In the genomic region with DNA sequence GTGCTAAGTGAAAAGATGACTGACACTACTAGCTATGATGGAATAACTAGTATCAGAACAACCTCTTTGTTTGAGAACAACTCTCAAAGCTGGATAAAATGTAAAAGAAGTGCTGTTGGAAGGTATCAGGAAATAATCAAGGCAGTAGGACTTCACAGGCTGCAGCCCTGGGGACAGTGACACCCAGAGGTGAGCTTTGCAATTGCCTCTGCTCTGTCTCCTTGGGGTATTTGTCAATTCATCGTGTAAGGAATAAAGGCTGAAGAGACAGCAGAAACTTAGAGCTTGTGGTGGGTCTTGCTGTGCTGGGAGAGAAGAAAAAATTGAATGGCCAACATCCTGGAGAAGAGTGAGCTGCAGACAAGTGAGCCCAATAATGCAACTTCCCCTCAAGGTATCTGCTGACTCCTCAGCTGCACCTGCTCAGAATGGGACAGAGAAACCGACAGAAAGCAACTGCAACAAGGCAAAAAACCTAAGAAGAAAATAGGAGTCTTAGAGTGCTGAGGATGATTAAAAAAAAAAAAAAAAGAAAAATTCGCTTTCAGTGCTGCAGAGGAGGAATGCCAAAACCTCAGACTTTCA, we compare ENCODE assay signal across 9 cellular contexts.
A peak's percentile ranks its signal among the peaks of the same experiment; 100 is the strongest.
DNase-seq lines count a peak whose midpoint lies in the region; ATAC-seq and TF ChIP-seq lines count a peak whose summit lies in the region.
"Had no signal": no experiment of that assay in that cellular context is flagged by ENCODE, and none has a peak within 500 bp of the region (broad histone marks: within the 10 kb centered on the region; RNA-seq: fewer than 3 reads in every experiment).

No MANE protein-coding gene starts in this region.

- H3K9me3 Mint-ChIP-seq in nephron progenitor cell: peaks cover 7% of the 10 kb centered on the region

- RAD21 ChIA-PET in HCT116 (lab: Charles Lee; ENCODE audit: low non-redundant PET in 1 of 2, low total read pairs in 2 of 2, uncharacterized antibody in 2 of 2, unreplicated experiment in 2 of 2): interaction anchor here in 1 of 2 experiments (0.6 kb wide), 1 partner anchor 1232 kb away, joined by 3 read pairs; no protein-coding TSS in a partner anchor

- H3K36me3 ChIP-seq in HCT116 (ENCODE audit: control insufficient read depth in 1 of 2, insufficient read depth in 2 of 2, low read length in 2 of 2): no peaks in the 10 kb centered on the region
- H3K36me3 ChIP-seq in body of pancreas (replicated peaks in 1 of 2; ENCODE audit: insufficient read depth in 1 of 2, low read depth in 2 of 2): no peaks in the 10 kb centered on the region
- H3K36me3 ChIP-seq: thoracic aorta had no signal

- H3K4me3 ChIP-seq in HCT116 (replicated peaks in 1 of 2; ENCODE audit: low read depth in 1 of 2, low read length in 2 of 2) (no peak overlapping the region), NB4 (ENCODE audit: low read depth, low read length) (no peak overlapping the region), body of pancreas (no peak overlapping the region)
- H3K4me3 ChIP-seq: thoracic aorta had no signal

- H3K4me1 Mint-ChIP-seq in nephron progenitor cell: peaks cover 12% of the 10 kb centered on the region

- H3K79me2 ChIP-seq in HCT116 (ENCODE audit: insufficient read depth, low read length): no peaks in the 10 kb centered on the region

- H3K9me2 ChIP-seq in HCT116 (ENCODE audit: insufficient read depth): no peaks in the 10 kb centered on the region

- POLR2A ChIA-PET in HCT116 (lab: Charles Lee): no interaction called here

- H3K27me3 ChIP-seq in HCT116 (ENCODE audit: insufficient read depth, low read length) (no peaks in the 10 kb centered on the region), body of pancreas (no peaks in the 10 kb centered on the region)

- CTCF ChIA-PET in HCT116 (lab: Charles Lee): interaction anchor here (0.6 to 1.5 kb wide), 15 partner anchors 9 to 992 kb away, joined by 3 to 15 read pairs (median 6); no protein-coding TSS in a partner anchor

- peaks cover 9% of the 10 kb centered on the region for H3K36me3 Mint-ChIP-seq in nephron progenitor cell (ENCODE audit: low read depth)

- H3K27ac ChIP-seq in HCT116 (ENCODE audit: low read depth, low read length): no peak overlapping the region
- no peak overlapping the region for H3K27ac ChIP-seq in body of pancreas
- H3K27ac ChIP-seq: thoracic aorta had no signal

- no peak overlapping the region for H3K27ac Mint-ChIP-seq in nephron progenitor cell

- peak; percentile 7 for DNase-seq in stimulated activated CD4-positive, alpha-beta T cell treated with anti-CD3 and anti-CD28 coated beads, Interleukin-4, amount 100 ng/mL, for 24 hours
- no peak for DNase-seq in stimulated activated CD4-positive, alpha-beta T cell treated with anti-CD3 and anti-CD28 coated beads, Interleukin-2, amount 100 ng/mL, for 48 hours
- DNase-seq in HCT116 (ENCODE audit: low read depth, low spot score) (peak; percentile 36), NB4 (ENCODE audit: low read depth) (peak; percentile 51), body of pancreas (peak in 1 of 4 donors; percentile 8), nephron progenitor cell (peak; percentile 29), DMS153 treated with DMSO at 0.1 percent for 48 hours (lab: John Stamatoyannopoulos, UW; ENCODE audit: unreplicated experiment) (no peak)

- 42 to 45% methylated on average over 3 of the region's 3 CpGs for WGBS in body of pancreas, 2 donors

- TF ChIP-seq RAD21 in HCT116 (IDR thresholded peaks at IDR 0.05; ENCODE audit: low read depth): peak; percentile 49

- H3K4me2 ChIP-seq in HCT116 (ENCODE audit: low read length): no peak overlapping the region

- no peaks in the 10 kb centered on the region for H4K20me1 ChIP-seq in HCT116 (ENCODE audit: insufficient read depth)

- no peaks in the 10 kb centered on the region for H3K9me3 ChIP-seq in HCT116 (ENCODE audit: control insufficient read depth in 1 of 2, insufficient read depth in 1 of 2, low read depth in 1 of 2, low read length in 2 of 2)
- H3K9me3 ChIP-seq in body of pancreas: no peaks in the 10 kb centered on the region
- H3K9me3 ChIP-seq: thoracic aorta had no signal

- BruUV-seq in HCT116 (replicated peaks; lab: Mats Ljungman, UMichigan): no TSS peak

- peak; percentile 98 for ATAC-seq in HCT116
- no peak for ATAC-seq in body of pancreas
- ATAC-seq in HG02840 (IDR thresholded peaks at IDR 0.05; ENCODE audit: low FRiP score, unreplicated experiment): no peak

- H3K4me1 ChIP-seq in HCT116 (ENCODE audit: control insufficient read depth in 1 of 2, insufficient read depth in 2 of 2, low read length in 2 of 2): no peaks in the 10 kb centered on the region
- no peaks in the 10 kb centered on the region for H3K4me1 ChIP-seq in body of pancreas

- no peak overlapping the region for H3K4me3 Mint-ChIP-seq in nephron progenitor cell

- TF ChIP-seq POLR2A in HCT116 (IDR thresholded peaks at IDR 0.05; ENCODE audit: borderline replicate concordance, extremely low read depth, insufficient read depth, insufficient read length) (no peak), NB4 (IDR thresholded peaks at IDR 0.05; ENCODE audit: extremely low read depth, insufficient read length) (no peak), body of pancreas (IDR thresholded peaks at IDR 0.05) (no peak)

- peak overlapping the region; percentile 73 for H2AFZ ChIP-seq in HCT116 (ENCODE audit: low read depth, low read length, poor library complexity, severe bottlenecking)

- intact Hi-C loops in HCT116 (cut with micrococcal nuclease): no loop called here
- intact Hi-C loops in body of pancreas (cut with DNase I): no loop called here

- TF ChIP-seq CTCF in HCT116 (IDR thresholded peaks at IDR 0.05 in 2 of 3, conservative IDR thresholded peaks at IDR 0.05 in 1 of 3; ENCODE audit: borderline replicate concordance in 1 of 3, insufficient read depth in 1 of 3, low read depth in 2 of 3, low read length in 2 of 3) (peak; percentile 43 to 98 (median 96); a peak in 5 of 6 replicates), NB4 (IDR thresholded peaks at IDR 0.05; ENCODE audit: low read depth, low read length) (peak; percentile 88), body of pancreas (IDR thresholded peaks at IDR 0.05) (peak in 4 of 7 experiments; percentile 18 to 30 (median 26)), nephron progenitor cell (IDR thresholded peaks at IDR 0.05) (peak; percentile 67)

- no peak overlapping the region for H3K9ac ChIP-seq in HCT116 (ENCODE audit: low read length)

- no peaks in the 10 kb centered on the region for H3K27me3 Mint-ChIP-seq in nephron progenitor cell (ENCODE audit: low read depth, poor library complexity)

TF ChIP-seq in HCT116, 20 proteins besides CTCF, POLR2A, EP300 and RAD21:
- no peak for TF ChIP-seq EGR1 (IDR thresholded peaks at IDR 0.05; ENCODE audit: low read depth)
- TF ChIP-seq FOSL1 (IDR thresholded peaks at IDR 0.05; ENCODE audit: low read depth): no peak
- TF ChIP-seq ELF1 (IDR thresholded peaks at IDR 0.05; ENCODE audit: borderline replicate concordance, low read depth): no peak
- no peak for TF ChIP-seq EZH2phosphoT487 (IDR thresholded peaks at IDR 0.05; ENCODE audit: borderline replicate concordance)
- TF ChIP-seq, protein P1, sequence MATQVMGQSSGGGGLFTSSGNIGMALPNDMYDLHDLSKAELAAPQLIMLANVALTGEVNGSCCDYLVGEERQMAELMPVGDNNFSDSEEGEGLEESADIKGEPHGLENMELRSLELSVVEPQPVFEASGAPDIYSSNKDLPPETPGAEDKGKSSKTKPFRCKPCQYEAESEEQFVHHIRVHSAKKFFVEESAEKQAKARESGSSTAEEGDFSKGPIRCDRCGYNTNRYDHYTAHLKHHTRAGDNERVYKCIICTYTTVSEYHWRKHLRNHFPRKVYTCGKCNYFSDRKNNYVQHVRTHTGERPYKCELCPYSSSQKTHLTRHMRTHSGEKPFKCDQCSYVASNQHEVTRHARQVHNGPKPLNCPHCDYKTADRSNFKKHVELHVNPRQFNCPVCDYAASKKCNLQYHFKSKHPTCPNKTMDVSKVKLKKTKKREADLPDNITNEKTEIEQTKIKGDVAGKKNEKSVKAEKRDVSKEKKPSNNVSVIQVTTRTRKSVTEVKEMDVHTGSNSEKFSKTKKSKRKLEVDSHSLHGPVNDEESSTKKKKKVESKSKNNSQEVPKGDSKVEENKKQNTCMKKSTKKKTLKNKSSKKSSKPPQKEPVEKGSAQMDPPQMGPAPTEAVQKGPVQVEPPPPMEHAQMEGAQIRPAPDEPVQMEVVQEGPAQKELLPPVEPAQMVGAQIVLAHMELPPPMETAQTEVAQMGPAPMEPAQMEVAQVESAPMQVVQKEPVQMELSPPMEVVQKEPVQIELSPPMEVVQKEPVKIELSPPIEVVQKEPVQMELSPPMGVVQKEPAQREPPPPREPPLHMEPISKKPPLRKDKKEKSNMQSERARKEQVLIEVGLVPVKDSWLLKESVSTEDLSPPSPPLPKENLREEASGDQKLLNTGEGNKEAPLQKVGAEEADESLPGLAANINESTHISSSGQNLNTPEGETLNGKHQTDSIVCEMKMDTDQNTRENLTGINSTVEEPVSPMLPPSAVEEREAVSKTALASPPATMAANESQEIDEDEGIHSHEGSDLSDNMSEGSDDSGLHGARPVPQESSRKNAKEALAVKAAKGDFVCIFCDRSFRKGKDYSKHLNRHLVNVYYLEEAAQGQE (IDR thresholded peaks at IDR 0.05; ENCODE audit: low read depth): no peak

Comparison
In these comparisons a context has a peak if more than half of its experiments do, and no peak if none do; other contexts are left out.
1. DNase-seq: peak in stimulated activated CD4-positive, alpha-beta T cell treated with anti-CD3 and anti-CD28 coated beads, Interleukin-4, amount 100 ng/mL, for 24 hours (single experiment), HCT116 (single experiment), NB4 (single experiment) and nephron progenitor cell (single experiment); none in stimulated activated CD4-positive, alpha-beta T cell treated with anti-CD3 and anti-CD28 coated beads, Interleukin-2, amount 100 ng/mL, for 48 hours (0 of 2) and DMS153 treated with DMSO at 0.1 percent for 48 hours (single experiment).
2. CTCF ChIP-seq: peak in every context shown above with its lines; median percentile 96 in HCT116; 88 in NB4; 67 in nephron progenitor cell; 26 in body of pancreas.